Comparison of ENCODE assay signal across 8 cellular contexts in the genomic region with DNA sequence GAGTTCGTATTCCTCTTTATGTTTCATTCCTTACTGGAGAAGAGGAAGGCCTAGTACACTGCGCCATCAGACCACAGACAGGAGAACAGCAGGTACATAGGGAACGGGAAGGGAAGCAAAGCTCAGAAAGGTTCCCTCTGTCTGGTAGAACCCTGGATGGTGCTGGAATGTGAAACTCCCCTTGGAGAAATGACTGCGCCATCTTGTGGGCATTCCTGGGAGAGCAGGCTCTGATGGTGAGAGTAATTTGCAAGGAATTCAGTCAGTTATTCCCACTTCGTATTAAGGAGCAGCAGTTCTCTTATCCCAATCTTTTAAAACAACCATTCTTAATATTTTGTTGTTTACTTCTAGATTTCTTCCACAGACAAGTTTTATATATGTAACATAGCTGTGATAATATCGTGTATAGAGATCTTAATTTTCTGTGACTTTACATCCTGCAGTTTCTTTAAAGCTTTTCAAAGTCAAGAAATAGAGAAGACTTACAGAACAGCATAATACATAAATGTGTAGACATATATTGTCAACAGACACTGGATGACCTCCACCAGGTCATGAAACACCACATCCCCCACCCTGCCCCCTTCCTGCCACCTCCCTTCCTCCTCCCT.
A peak's percentile ranks its signal among the peaks of the same experiment; 100 is the strongest.
DNase-seq lines count a peak whose midpoint lies in the region; ATAC-seq and TF ChIP-seq lines count a peak whose summit lies in the region.

No MANE protein-coding gene starts in this region.

- H3K9me3 Mint-ChIP-seq in activated T-cell treated with anti-CD3 and anti-CD28 coated beads, Interleukin-2, amount 50 U/mL, for 72 hours = no peaks in the 10 kb centered on the region

- H2BK12ac ChIP-seq in neuronal stem cell (ENCODE audit: low read length) = no peak overlapping the region

- no peaks in the 10 kb centered on the region for H3K9me2 ChIP-seq in PC-3 (replicated peaks; ENCODE audit: low read length)

- no peak overlapping the region for H4K91ac ChIP-seq in neuronal stem cell (ENCODE audit: low read depth, low read length, poor library complexity)

- no peak overlapping the region for H3K27ac Mint-ChIP-seq in activated T-cell treated with anti-CD3 and anti-CD28 coated beads, Interleukin-2, amount 50 U/mL, for 72 hours

- H3F3A ChIP-seq in PC-3 (ENCODE audit: low read length, unreplicated experiment) = no peaks in the 10 kb centered on the region

- H3K4me3 ChIP-seq in PC-3 (ENCODE audit: low read length) (no peak overlapping the region), fibroblast of pulmonary artery (replicated peaks; ENCODE audit: low read depth, low read length) (no peak overlapping the region), neuronal stem cell (ENCODE audit: low read length in 2 of 2) (no peak overlapping the region), thyroid gland (replicated peaks in 1 of 3) (no peak overlapping the region)

- no peaks in the 10 kb centered on the region for H3K36me3 Mint-ChIP-seq in activated T-cell treated with anti-CD3 and anti-CD28 coated beads, Interleukin-2, amount 50 U/mL, for 72 hours (ENCODE audit: insufficient read depth in 2 of 2)

- no peaks in the 10 kb centered on the region for H3K27me3 Mint-ChIP-seq in activated T-cell treated with anti-CD3 and anti-CD28 coated beads, Interleukin-2, amount 50 U/mL, for 72 hours (ENCODE audit: low read depth)

- no peak for TF ChIP-seq POLR2A in thyroid gland (IDR thresholded peaks at IDR 0.05)

- H3K23ac ChIP-seq in neuronal stem cell (ENCODE audit: low read depth, low read length, poor library complexity) = no peak overlapping the region

- H3K4me2 ChIP-seq in PC-3 (ENCODE audit: low read length) = no peak overlapping the region
- no peak overlapping the region for H3K4me2 ChIP-seq in neuronal stem cell (ENCODE audit: insufficient read depth, low read length, poor library complexity, severe bottlenecking)

- CTCF ChIA-PET in PC-3 (lab: Charles Lee) = interaction anchor here (0.7 to 1.3 kb wide), 2 partner anchors 38 to 123 kb away, joined by 3 to 15 read pairs; no protein-coding TSS in a partner anchor

- no peak overlapping the region for H2BK5ac ChIP-seq in neuronal stem cell (ENCODE audit: low read length)

- no peak overlapping the region for H3K18ac ChIP-seq in neuronal stem cell (ENCODE audit: low read length)

- POLR2A ChIA-PET in PC-3 (lab: Charles Lee; ENCODE audit: unreplicated experiment) = no interaction called here

- H3K14ac ChIP-seq in neuronal stem cell (ENCODE audit: low read length) = no peak overlapping the region

- H2BK15ac ChIP-seq in neuronal stem cell (ENCODE audit: low read length) = no peak overlapping the region

- H3K79me2 ChIP-seq in PC-3 (ENCODE audit: low read length) = no peaks in the 10 kb centered on the region

- H3K9me3 ChIP-seq in PC-3 (ENCODE audit: low read length) (no peaks in the 10 kb centered on the region), neuronal stem cell (replicated peaks in 1 of 2; ENCODE audit: control insufficient read depth in 2 of 2, insufficient read depth in 1 of 2, low read depth in 1 of 2, low read length in 2 of 2) (peaks cover 0 to 2% of the 10 kb centered on the region in 2 donors), thyroid gland (no peaks in the 10 kb centered on the region)

- peak; percentile 94 for TF ChIP-seq CTCF in PC-3 (conservative IDR thresholded peaks at IDR 0.05; ENCODE audit: low read depth, low read length)
- TF ChIP-seq CTCF in fibroblast of pulmonary artery (IDR thresholded peaks at IDR 0.05; ENCODE audit: low read length, missing control alignments) = peak; percentile 97
- peak; percentile 49 to 82 (median 74) for TF ChIP-seq CTCF in thyroid gland (IDR thresholded peaks at IDR 0.05)

- H3K4me1 ChIP-seq in PC-3 (ENCODE audit: insufficient read depth, low read length) (no peaks in the 10 kb centered on the region), neuronal stem cell (ENCODE audit: control insufficient read depth in 2 of 2, insufficient read depth in 1 of 2, low read depth in 1 of 2, low read length in 2 of 2) (no peaks in the 10 kb centered on the region), thyroid gland (no peaks in the 10 kb centered on the region)

- no CpG with 5 or more reads among the region's 6 CpGs for WGBS in neuronal stem cell (ENCODE audit: extremely low coverage in 2 of 2, insufficient read length in 2 of 2, insufficient replicate concordance in 1 of 2), 2 donors
- 36 to 43% methylated on average over 6 of the region's 6 CpGs for WGBS in thyroid gland, 2 donors

- H3K36me3 ChIP-seq in PC-3 (ENCODE audit: low read depth, low read length) = no peaks in the 10 kb centered on the region
- peaks cover 0 to 5% of the 10 kb centered on the region in 2 donors for H3K36me3 ChIP-seq in neuronal stem cell (replicated peaks in 1 of 2; ENCODE audit: control insufficient read depth in 2 of 2, insufficient read depth in 2 of 2, low read length in 2 of 2)
- H3K36me3 ChIP-seq in thyroid gland = no peaks in the 10 kb centered on the region

- H3K27ac ChIP-seq in PC-3 (ENCODE audit: low read length) = no peak overlapping the region
- H3K27ac ChIP-seq in neuronal stem cell (replicated peaks; ENCODE audit: low read length) = no peak overlapping the region
- no peak overlapping the region for H3K27ac ChIP-seq in thyroid gland

- H4K8ac ChIP-seq in neuronal stem cell (ENCODE audit: low read depth, low read length) = no peak overlapping the region

- no peak overlapping the region for H3K4me3 Mint-ChIP-seq in activated T-cell treated with anti-CD3 and anti-CD28 coated beads, Interleukin-2, amount 50 U/mL, for 72 hours

- ATAC-seq in PC-3 (peak; percentile 88), HG03342 (IDR thresholded peaks at IDR 0.05; ENCODE audit: unreplicated experiment) (no peak)
- ATAC-seq in activated T-cell treated with anti-CD3 and anti-CD28 coated beads, Interleukin-2, amount 50 U/mL, for 72 hours (replicated peaks in 1 of 2) = peak; percentile 21 to 41

- intact Hi-C loops in PC-3 (cut with micrococcal nuclease) (loop anchor here (1.0 to 5.0 kb wide), 3 partner anchors 36 to 123 kb away; no protein-coding TSS in a partner anchor), thyroid gland (cut with DNase I) (no loop called here)

- H3K27me3 ChIP-seq in PC-3 (ENCODE audit: low read length) (no peaks in the 10 kb centered on the region), neuronal stem cell (ENCODE audit: control insufficient read depth in 3 of 3, insufficient read depth in 3 of 3, low read depth in 1 of 3, low read length in 3 of 3) (no peaks in the 10 kb centered on the region), thyroid gland (no peaks in the 10 kb centered on the region)

- H4K20me1 ChIP-seq in PC-3 (ENCODE audit: low read length) = no peaks in the 10 kb centered on the region

- BruUV-seq in PC-3 (replicated peaks; lab: Mats Ljungman, UMichigan) = no TSS peak

- no peaks in the 10 kb centered on the region for H3K4me1 Mint-ChIP-seq in activated T-cell treated with anti-CD3 and anti-CD28 coated beads, Interleukin-2, amount 50 U/mL, for 72 hours (ENCODE audit: low read depth)

- H2AFZ ChIP-seq in PC-3 (ENCODE audit: low read length) = no peak overlapping the region
- H2AFZ ChIP-seq in neuronal stem cell (ENCODE audit: low read length) = no peak overlapping the region

- H3K4ac ChIP-seq in neuronal stem cell (ENCODE audit: low read length) = no peak overlapping the region

- no peak overlapping the region for H2BK120ac ChIP-seq in neuronal stem cell (ENCODE audit: low read depth, low read length)

- H2AK5ac ChIP-seq in neuronal stem cell (ENCODE audit: low read depth, low read length) = no peak overlapping the region

- no peaks in the 10 kb centered on the region for H3K79me1 ChIP-seq in neuronal stem cell (ENCODE audit: low read depth, low read length)

- peak; percentile 72 for DNase-seq in COLO668 (lab: John Stamatoyannopoulos, UW; ENCODE audit: unreplicated experiment)
- DNase-seq in HT1080 (ENCODE audit: low read depth) = peak; percentile 57
- DNase-seq in PC-3 = peak; percentile 87
- peak; percentile 48 to 58 for DNase-seq in activated T-cell treated with anti-CD3 and anti-CD28 coated beads, Interleukin-2, amount 50 U/mL, for 72 hours
- DNase-seq in fibroblast of pulmonary artery (ENCODE audit: low read depth) = peak; percentile 81
- peak; percentile 85 for DNase-seq in neuronal stem cell (ENCODE audit: low spot score)
- DNase-seq in thyroid gland = peak; percentile 71 to 84

- H3K9ac ChIP-seq in PC-3 (ENCODE audit: low read length) (no peak overlapping the region), neuronal stem cell (ENCODE audit: low read depth, low read length, poor library complexity) (no peak overlapping the region)
